In the genomic region with DNA sequence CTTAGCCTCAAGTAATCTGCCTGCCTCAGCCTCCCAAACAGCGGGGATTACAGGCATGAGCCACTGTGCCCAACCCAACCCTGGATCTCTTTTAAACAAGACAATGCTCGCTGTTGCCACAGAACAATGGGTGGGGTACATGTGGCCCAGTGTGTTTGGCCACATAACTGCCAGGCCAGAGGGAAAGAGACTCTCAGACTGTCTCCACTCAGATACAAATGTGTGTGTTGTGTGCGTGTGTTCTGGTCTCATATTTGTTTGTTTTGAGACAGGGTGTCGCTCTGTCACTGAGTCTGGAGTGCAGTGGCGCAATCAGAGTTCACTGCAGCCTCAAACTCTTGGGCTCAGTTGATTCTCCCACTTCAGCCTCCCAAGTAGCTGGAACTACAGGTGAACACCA, we compare ENCODE assay signal across 24 cellular contexts. TPM values are rescaled to one million over a fixed set of nuclear protein-coding genes. Genes with fewer than 3 reads are reported as not detected.
DNase-seq lines count a peak whose midpoint lies in the region; ATAC-seq and TF ChIP-seq lines count a peak whose summit lies in the region.
"Had no signal": no experiment of that assay in that cellular context is flagged by ENCODE, and none has a peak within 500 bp of the region (broad histone marks: within the 10 kb centered on the region; RNA-seq: fewer than 3 reads in every experiment).

No MANE protein-coding gene starts in this region.

- H3K4me1 Mint-ChIP-seq in activated CD4-positive, alpha-beta T cell treated with anti-CD3 and anti-CD28 coated beads, Interleukin-2, amount 10 ng/mL, durations not matched to agents 7 days and 5 days, result no peaks in the 10 kb centered on the region
- no peaks in the 10 kb centered on the region for H3K4me1 Mint-ChIP-seq in activated CD4-positive, alpha-beta T cell treated with anti-CD3 and anti-CD28 coated beads for 36 hours
- H3K4me1 Mint-ChIP-seq: CD14-positive monocyte; CD8-positive, alpha-beta memory T cell had no signal

- DNase-seq in activated CD4-positive, alpha-beta T cell treated with anti-CD3 and anti-CD28 coated beads, Interleukin-2, amount 10 ng/mL, durations not matched to agents 7 days and 5 days, result no peak
- no peak for DNase-seq in activated CD4-positive, alpha-beta T cell treated with anti-CD3 and anti-CD28 coated beads for 36 hours
- DNase-seq in RWPE1 (ENCODE audit: low spot score), result no peak
- no peak for DNase-seq in globus pallidus (ENCODE audit: low spot score)
- DNase-seq in EL, result no peak
- no peak for DNase-seq in NCI-H1092 (lab: John Stamatoyannopoulos, UW)
- DNase-seq: BE2C; CD8-positive, alpha-beta memory T cell; DMS 273 treated with DMSO at 0.1 percent for 48 hours; DMS79; GF-D8; H7; MG63; NCI-H2029; NCI-H446; NCI-H524 treated with DMSO at 0.1 percent for 48 hours; NCI-H82; NK-92 treated with Interleukin-12 subunit alpha and Interleukin-12 subunit beta, amount 100 ng/mL, for 24 hours; PC-3; SHP77 had no signal

- intact Hi-C loops in activated CD4-positive, alpha-beta T cell treated with anti-CD3 and anti-CD28 coated beads for 36 hours (cut with DNase I, micrococcal nuclease), result no loop called here

- peaks cover 62% of the 10 kb centered on the region for H3K36me3 Mint-ChIP-seq in activated CD4-positive, alpha-beta T cell treated with anti-CD3 and anti-CD28 coated beads, Interleukin-2, amount 10 ng/mL, durations not matched to agents 7 days and 5 days (ENCODE audit: low read depth)
- H3K36me3 Mint-ChIP-seq in activated CD4-positive, alpha-beta T cell treated with anti-CD3 and anti-CD28 coated beads for 36 hours (ENCODE audit: low read depth), result peaks cover 68% of the 10 kb centered on the region

- H3K27me3 Mint-ChIP-seq in activated CD4-positive, alpha-beta T cell treated with anti-CD3 and anti-CD28 coated beads, Interleukin-2, amount 10 ng/mL, durations not matched to agents 7 days and 5 days, result no peaks in the 10 kb centered on the region
- H3K27me3 Mint-ChIP-seq in activated CD4-positive, alpha-beta T cell treated with anti-CD3 and anti-CD28 coated beads for 36 hours, result no peaks in the 10 kb centered on the region
- H3K27me3 Mint-ChIP-seq: CD8-positive, alpha-beta memory T cell had no signal

- no peak for TF ChIP-seq CTCF in RWPE1 (conservative IDR thresholded peaks at IDR 0.05; ENCODE audit: low read depth)

- peak overlapping the region; percentile 80 for H3K27ac ChIP-seq in RWPE1
- H3K27ac ChIP-seq in mesodermal cell (ENCODE audit: low read depth, low read length, severe bottlenecking), result peak overlapping the region; percentile 45
- H3K27ac ChIP-seq: 22Rv1 had no signal

- ATAC-seq in activated CD4-positive, alpha-beta T cell treated with anti-CD3 and anti-CD28 coated beads for 36 hours, result no peak
- ATAC-seq in esophagus mucosa, result peak; percentile 7
- ATAC-seq: PC-3 had no signal

- CTCF ChIA-PET in activated CD4-positive, alpha-beta T cell treated with anti-CD3 and anti-CD28 coated beads, Interleukin-2, amount 10 ng/mL, durations not matched to agents 7 days and 5 days (lab: Charles Lee), result no interaction called here
- CTCF ChIA-PET in activated CD4-positive, alpha-beta T cell treated with anti-CD3 and anti-CD28 coated beads for 36 hours (lab: Charles Lee), result interaction anchor here (0.9 kb wide), 1 partner anchor 10 kb away, joined by 3 read pairs; no protein-coding TSS in a partner anchor
- CTCF ChIA-PET in RWPE1 (lab: Yijun Ruan, JAX), result interaction anchor here (0.6 kb wide), 1 partner anchor 11 kb away, joined by 3 read pairs; no protein-coding TSS in a partner anchor

- no peak overlapping the region for H3K4me3 ChIP-seq in mesodermal cell (ENCODE audit: extremely low read depth, insufficient read depth, low read length, poor library complexity, severe bottlenecking)
- H3K4me3 ChIP-seq: MG63 had no signal

- peak overlapping the region; percentile 36 for H3K27ac Mint-ChIP-seq in activated CD4-positive, alpha-beta T cell treated with anti-CD3 and anti-CD28 coated beads, Interleukin-2, amount 10 ng/mL, durations not matched to agents 7 days and 5 days
- H3K27ac Mint-ChIP-seq in activated CD4-positive, alpha-beta T cell treated with anti-CD3 and anti-CD28 coated beads for 36 hours, result no peak overlapping the region

- H3K9me3 ChIP-seq in mesodermal cell (ENCODE audit: control insufficient read depth, low read length), result no peaks in the 10 kb centered on the region
- H3K9me3 ChIP-seq: BE2C, MG63 had no signal

- WGBS in mesodermal cell (ENCODE audit: insufficient coverage in 2 of 2), 2 experiments, result 96 to 100% methylated on average over 4 to 5 of the region's 5 CpGs

- H3K36me3 ChIP-seq in mesodermal cell (ENCODE audit: control insufficient read depth, insufficient read depth, low read length), result peaks cover 96% of the 10 kb centered on the region

- H3K4me1 ChIP-seq in mesodermal cell (ENCODE audit: control insufficient read depth, insufficient read depth, low read length, poor library complexity, severe bottlenecking), result no peaks in the 10 kb centered on the region
- H3K4me1 ChIP-seq: BE2C had no signal

- POLR2A ChIA-PET in activated CD4-positive, alpha-beta T cell treated with anti-CD3 and anti-CD28 coated beads, Interleukin-2, amount 10 ng/mL, durations not matched to agents 7 days and 5 days (lab: Charles Lee), result no interaction called here
- POLR2A ChIA-PET in activated CD4-positive, alpha-beta T cell treated with anti-CD3 and anti-CD28 coated beads for 36 hours (lab: Charles Lee), result interaction anchor here (1.0 kb wide), 1 partner anchor 20 kb away, joined by 3 read pairs; no protein-coding TSS in a partner anchor
- POLR2A ChIA-PET in RWPE1 (lab: Yijun Ruan, JAX; ENCODE audit: low non-redundant PET), result no interaction called here

- no peaks in the 10 kb centered on the region for H3K9me3 Mint-ChIP-seq in activated CD4-positive, alpha-beta T cell treated with anti-CD3 and anti-CD28 coated beads, Interleukin-2, amount 10 ng/mL, durations not matched to agents 7 days and 5 days
- H3K9me3 Mint-ChIP-seq in activated CD4-positive, alpha-beta T cell treated with anti-CD3 and anti-CD28 coated beads for 36 hours (ENCODE audit: low read depth), result no peaks in the 10 kb centered on the region
- H3K9me3 Mint-ChIP-seq: CD8-positive, alpha-beta memory T cell had no signal

- H3K4me3 Mint-ChIP-seq in activated CD4-positive, alpha-beta T cell treated with anti-CD3 and anti-CD28 coated beads, Interleukin-2, amount 10 ng/mL, durations not matched to agents 7 days and 5 days, result no peak overlapping the region
- H3K4me3 Mint-ChIP-seq in activated CD4-positive, alpha-beta T cell treated with anti-CD3 and anti-CD28 coated beads for 36 hours, result no peak overlapping the region
- H3K4me3 Mint-ChIP-seq: CD8-positive, alpha-beta memory T cell had no signal

RNA-seq across cellular contexts. Expression of gene LDLR, which starts 25.8 kb away (rescaled TPM):
- 10 to 100 TPM; 93.0 to 97.1 TPM for total RNA-seq in activated CD4-positive, alpha-beta T cell treated with anti-CD3 and anti-CD28 coated beads, Interleukin-2, amount 10 ng/mL, durations not matched to agents 7 days and 5 days
- total RNA-seq in activated CD4-positive, alpha-beta T cell treated with anti-CD3 and anti-CD28 coated beads for 36 hours, result 10 to 100 TPM; 73.0 to 73.8 TPM
- total RNA-seq in esophagus mucosa, result 117 TPM
- polyA plus RNA-seq in mesodermal cell (2013, experiment 1 of 2), result 180 TPM
- 159 TPM for polyA plus RNA-seq in mesodermal cell (2013, experiment 2 of 2)

RNA-seq across cellular contexts. Expression of gene SPC24, which starts 40.5 kb away (rescaled TPM):
- total RNA-seq in activated CD4-positive, alpha-beta T cell treated with anti-CD3 and anti-CD28 coated beads, Interleukin-2, amount 10 ng/mL, durations not matched to agents 7 days and 5 days, result 10 to 100 TPM; 80.4 to 97.3 TPM
- total RNA-seq in activated CD4-positive, alpha-beta T cell treated with anti-CD3 and anti-CD28 coated beads for 36 hours, result 10 to 100 TPM; 59.6 to 72.2 TPM
- 17.1 TPM for total RNA-seq in esophagus mucosa
- 22.4 TPM for polyA plus RNA-seq in mesodermal cell (2013, experiment 1 of 2)
- polyA plus RNA-seq in mesodermal cell (2013, experiment 2 of 2), result 22.7 TPM
- polyA plus RNA-seq: CD8-positive, alpha-beta memory T cell had no signal
